In the genomic region with DNA sequence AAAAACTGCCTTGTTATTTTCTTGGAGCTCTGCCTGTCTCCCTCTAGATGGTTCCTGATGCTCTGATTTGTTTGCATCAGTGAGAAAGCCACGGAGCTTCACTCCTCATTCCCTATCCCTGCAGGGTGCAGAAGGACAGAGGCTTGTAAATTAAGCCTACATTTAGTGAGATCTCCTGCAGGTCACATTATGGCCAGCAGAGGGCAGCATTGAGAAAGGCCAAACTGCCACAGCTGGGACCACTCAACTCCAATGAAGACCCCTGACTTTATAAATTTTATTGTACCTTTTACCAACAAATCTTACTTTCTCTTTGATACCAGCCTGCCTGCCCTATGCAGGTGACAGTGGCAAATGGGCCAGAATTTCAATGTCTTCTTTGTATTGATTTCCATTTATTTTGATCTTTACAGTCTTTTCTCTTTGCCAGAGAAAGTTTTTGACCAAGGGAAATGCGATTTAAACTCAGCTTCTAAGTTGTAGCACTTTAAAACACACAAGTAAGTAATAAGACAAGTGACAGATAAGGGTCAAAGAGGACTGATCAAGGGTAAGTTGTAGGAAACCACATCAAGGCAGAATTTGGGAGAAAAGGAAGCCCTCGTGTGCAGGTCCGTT, we compare ENCODE assay signal across 8 cellular contexts.
DNase-seq lines count a peak whose midpoint lies in the region; ATAC-seq and TF ChIP-seq lines count a peak whose summit lies in the region.

No MANE protein-coding gene starts in this region.

- peak; percentile 75 for ATAC-seq in HG02798 (IDR thresholded peaks at IDR 0.05; ENCODE audit: poor library complexity, unreplicated experiment)

- no peaks in the 10 kb centered on the region for H3F3A ChIP-seq in PC-9 (ENCODE audit: insufficient read depth, low read depth)

- intact Hi-C loops in PC-9 (cut with micrococcal nuclease; ENCODE audit: unreplicated experiment), result no loop called here

- no TSS peak for BruUV-seq in PC-9 (replicated peaks; lab: Mats Ljungman, UMichigan)

- H4K20me1 ChIP-seq in PC-9 (ENCODE audit: insufficient read depth), result no peaks in the 10 kb centered on the region

- DNase-seq in A172 (ENCODE audit: low spot score) (peak; percentile 22), GM10248 (ENCODE audit: extremely low spot score) (peak; percentile 29), PC-9 (peak in 1 of 2 experiments; percentile 25), astrocyte of the hippocampus (ENCODE audit: low read depth, low spot score) (peak; percentile 40), islet precursor cell (peak; percentile 71), SIG-M5 treated with dmso at 0.1 percent for 504 hours (lab: John Stamatoyannopoulos, UW; ENCODE audit: unreplicated experiment) (no peak)
- peak; percentile 18 for DNase-seq in stimulated activated CD4-positive, alpha-beta T cell treated with anti-CD3 and anti-CD28 coated beads, Interleukin-1b, Interleukin-23, amount 100 ng/mL, for 48 hours

- no peaks in the 10 kb centered on the region for H3K36me3 ChIP-seq in PC-9 (ENCODE audit: low read depth)

- H3K9me3 ChIP-seq in PC-9 (ENCODE audit: insufficient read depth, low read depth), result no peaks in the 10 kb centered on the region

- peak; percentile 88 for TF ChIP-seq CTCF in GM10248 (IDR thresholded peaks at IDR 0.05; ENCODE audit: control extremely low read depth, extremely low read depth, low read depth, missing control alignments)
- peak; percentile 97 for TF ChIP-seq CTCF in PC-9 (conservative IDR thresholded peaks at IDR 0.05)

- H3K4me1 ChIP-seq in PC-9 (replicated peaks; ENCODE audit: insufficient read depth), result no peaks in the 10 kb centered on the region

- no peak overlapping the region for H2AFZ ChIP-seq in PC-9

- H3K27me3 ChIP-seq in PC-9 (ENCODE audit: insufficient read depth, low read depth), result peaks cover 4% of the 10 kb centered on the region; the same call in 1 of the 2 replicates

- H3K9me2 ChIP-seq in PC-9 (ENCODE audit: insufficient read depth), result no peaks in the 10 kb centered on the region

- H3K4me2 ChIP-seq in PC-9, result no peak overlapping the region

- H3K4me3 ChIP-seq in PC-9, result no peak overlapping the region

- H3K79me2 ChIP-seq in PC-9 (ENCODE audit: low read depth), result no peaks in the 10 kb centered on the region

- CTCF ChIA-PET in GM10248 (lab: Yijun Ruan, JAX), result interaction anchor here (0.8 to 2.9 kb wide), 23 partner anchors 9 to 996 kb away, joined by 3 to 19 read pairs (median 5); no protein-coding TSS in a partner anchor
- CTCF ChIA-PET in PC-9 (lab: Charles Lee), result no interaction called here

- H3K27ac ChIP-seq in PC-9, result no peak overlapping the region

- POLR2A ChIA-PET in GM10248 (lab: Yijun Ruan, JAX) (no interaction called here), PC-9 (lab: Charles Lee; ENCODE audit: unreplicated experiment) (no interaction called here)
